ENCODE assay signal across 8 cellular contexts in the genomic region with DNA sequence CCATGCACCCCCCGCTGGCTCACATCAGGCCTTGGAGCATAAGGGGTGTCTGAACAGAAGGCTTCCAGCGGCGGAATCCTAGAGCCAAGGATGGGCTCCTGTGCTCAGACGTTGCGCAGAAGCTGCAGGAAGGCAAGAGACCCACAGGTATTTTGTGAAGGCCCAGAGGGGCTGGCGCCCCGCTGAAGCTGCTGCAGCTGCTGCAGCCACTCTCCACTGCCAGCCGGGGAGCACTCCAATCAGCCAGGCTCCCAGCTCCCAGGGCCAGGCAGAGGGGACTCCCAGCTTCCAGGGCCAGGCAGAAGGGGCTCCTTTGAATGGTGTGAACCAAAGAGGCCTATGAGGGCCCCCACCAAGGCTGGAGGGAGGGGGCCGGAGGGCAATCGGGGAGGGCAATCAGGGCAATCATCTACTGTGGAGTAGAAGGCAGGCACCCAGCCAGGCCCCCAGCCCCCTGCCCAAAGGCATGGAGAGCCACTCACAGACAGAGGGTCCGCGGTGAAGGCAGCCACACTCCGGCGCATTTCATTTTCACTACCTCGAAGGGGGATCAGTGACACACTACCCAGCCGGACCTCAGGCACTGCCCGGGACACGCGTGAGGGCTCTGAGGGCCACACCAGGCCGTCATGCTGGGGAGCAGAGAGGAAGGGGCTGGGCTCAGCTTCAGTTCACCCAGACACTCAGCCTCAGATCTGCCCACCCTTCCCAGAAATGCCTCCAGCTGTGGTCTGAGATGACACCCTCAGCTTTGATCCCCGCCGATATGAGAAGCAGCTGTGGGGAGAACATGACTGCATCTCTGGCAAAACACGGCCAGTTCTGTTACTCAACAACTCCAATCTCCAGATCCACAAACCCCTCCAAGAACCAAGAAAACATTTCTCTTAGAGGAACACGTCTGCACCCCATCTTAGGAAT. TPM values are rescaled to one million over a fixed set of nuclear protein-coding genes. Genes with fewer than 3 reads are reported as not detected.
DNase-seq lines count a peak whose midpoint lies in the region; TF ChIP-seq lines count a peak whose summit lies in the region.

No MANE protein-coding gene starts in this region.

- H3K4me3 ChIP-seq in GM23248 (no peak overlapping the region), left ventricle myocardium inferior (no peak overlapping the region)

- peak overlapping the region; percentile 43; the same call in 1 of the 2 replicates for H3K9ac ChIP-seq in GM23248

- no peaks in the 10 kb centered on the region for H3K36me3 ChIP-seq in GM23248 (ENCODE audit: low read depth)
- peaks cover 58% of the 10 kb centered on the region for H3K36me3 ChIP-seq in left ventricle myocardium inferior

- DNase-seq in GM23248 (peak; percentile 85), left ventricle myocardium inferior (peak; percentile 58), middle frontal gyrus (ENCODE audit: extremely low spot score, low spot score) (no peak), hypothalamus (lab: John Stamatoyannopoulos, UW) (no peak), T-helper 9 cell (no peak), ACHN (no peak)
- DNase-seq in activated T-cell treated with anti-CD3 and anti-CD28 coated beads, Interleukin-2, amount 50 U/mL, for 48 hours, result peak; percentile 75 to 81
- peak; percentile 17 to 38 for DNase-seq in stimulated activated CD4-positive, alpha-beta T cell treated with anti-CD3 and anti-CD28 coated beads, Interleukin-4, amount 100 ng/mL, for 4 hours

- TF ChIP-seq CTCF in left ventricle myocardium inferior (IDR thresholded peaks at IDR 0.05; ENCODE audit: borderline replicate concordance), result no peak

- no peak overlapping the region for H2AFZ ChIP-seq in GM23248

- H3F3A ChIP-seq in GM23248 (ENCODE audit: insufficient read depth), result peaks cover 17% of the 10 kb centered on the region

- WGBS in GM23248 (ENCODE audit: low coverage in 1 of 2, low lambda C conversion rate in 2 of 2, missing lambda C conversion rate in 2 of 2), 2 experiments, result 47 to 51% methylated on average over 23 to 24 of the region's 24 CpGs

- no peaks in the 10 kb centered on the region for H3K79me2 ChIP-seq in GM23248 (ENCODE audit: insufficient read depth)

- no peaks in the 10 kb centered on the region for H4K20me1 ChIP-seq in GM23248 (ENCODE audit: insufficient read depth)

- peaks cover 28% of the 10 kb centered on the region for H3K4me1 ChIP-seq in GM23248 (ENCODE audit: insufficient read depth)
- H3K4me1 ChIP-seq in left ventricle myocardium inferior, result peaks cover 77% of the 10 kb centered on the region

- H3K27me3 ChIP-seq in GM23248 (replicated peaks; ENCODE audit: insufficient read depth) (no peaks in the 10 kb centered on the region), left ventricle myocardium inferior (ENCODE audit: low read depth) (no peaks in the 10 kb centered on the region)

- H3K4me2 ChIP-seq in GM23248 (ENCODE audit: unreplicated experiment), result no peak overlapping the region

- H3K9me2 ChIP-seq in GM23248 (ENCODE audit: insufficient read depth), result no peaks in the 10 kb centered on the region

- H3K9me3 ChIP-seq in GM23248 (ENCODE audit: low read depth), result no peaks in the 10 kb centered on the region
- no peaks in the 10 kb centered on the region for H3K9me3 ChIP-seq in left ventricle myocardium inferior (replicated peaks)

- in situ Hi-C loops in GM23248 (cut with MboI) (no loop called here), ACHN (cut with HindIII; ENCODE audit: low pct_ligation_motif_present, low pct_unique_long_range_greater_than_20kb, low sequenced_read_pairs) (no loop called here)

- H3K27ac ChIP-seq in GM23248, result peak overlapping the region; percentile 49
- peak overlapping the region; percentile 80 for H3K27ac ChIP-seq in left ventricle myocardium inferior (replicated peaks)

- intact Hi-C loops in left ventricle myocardium inferior (cut with micrococcal nuclease), result no loop called here

RNA-seq across cellular contexts. Expression of gene PDE2A, which starts 11.6 kb away (rescaled TPM):
- total RNA-seq in GM23248 (2014; rRNA removed; shearing (Covaris generic)), result 0.25 and 2.3 TPM in 2 replicates
- polyA plus RNA-seq in GM23248 (2016; fragmentation: Nextera tagmentation; extraction: Ambion mirVana), result 0.29 and 1.0 TPM in 2 replicates
- total RNA-seq in left ventricle myocardium inferior, result 19.6 TPM

Comparison
In these comparisons a context has a peak if more than half of its experiments do, and no peak if none do; other contexts are left out.
1. DNase-seq: peak in GM23248 (single experiment), activated T-cell treated with anti-CD3 and anti-CD28 coated beads, Interleukin-2, amount 50 U/mL, for 48 hours (2 of 2), left ventricle myocardium inferior (single experiment) and stimulated activated CD4-positive, alpha-beta T cell treated with anti-CD3 and anti-CD28 coated beads, Interleukin-4, amount 100 ng/mL, for 4 hours (2 of 2); none in middle frontal gyrus (single experiment), hypothalamus (0 of 51), T-helper 9 cell (single experiment) and ACHN (single experiment).